In the genomic region with DNA sequence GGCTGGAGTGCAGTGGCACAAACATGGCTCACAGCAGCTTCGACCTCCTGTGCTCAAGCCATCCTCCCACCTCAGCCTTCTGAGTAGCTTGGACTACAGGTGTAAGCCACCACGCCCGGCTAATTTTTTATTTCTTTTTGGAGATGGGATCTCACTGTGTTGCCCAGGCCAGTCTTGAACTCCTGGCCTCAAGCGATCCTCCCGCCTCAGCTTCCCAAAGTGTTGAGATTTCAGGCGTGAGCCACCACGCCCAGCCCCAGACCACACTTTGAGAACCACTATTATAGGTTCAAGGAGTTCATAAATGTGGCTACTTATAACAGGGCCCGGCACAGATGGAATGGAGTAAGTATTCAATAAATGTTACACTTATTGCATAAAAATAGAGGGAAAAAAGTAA, we compare ENCODE assay signal across 2 cellular contexts.
TF ChIP-seq lines count a peak whose summit lies in the region.

No MANE protein-coding gene starts in this region.

TF ChIP-seq in IMR-90, 13 proteins besides CTCF, POLR2A, EP300 and RAD21:
- TF ChIP-seq FOS (IDR thresholded peaks at IDR 0.05; ENCODE audit: low read depth, low read length) (no peak), NFE2L2 (IDR thresholded peaks at IDR 0.05; ENCODE audit: low read depth, low read length) (no peak), CEBPB (IDR thresholded peaks at IDR 0.05; ENCODE audit: low read depth, low read length) (no peak), RFX5 (IDR thresholded peaks at IDR 0.05; ENCODE audit: low read depth, low read length) (no peak), SMC3 (IDR thresholded peaks at IDR 0.05; ENCODE audit: low read depth, low read length) (no peak), MAFK (IDR thresholded peaks at IDR 0.05; ENCODE audit: low read depth, low read length) (no peak), BHLHE40 (IDR thresholded peaks at IDR 0.05; ENCODE audit: low read depth, low read length) (no peak), MAZ (IDR thresholded peaks at IDR 0.05; ENCODE audit: borderline replicate concordance, low read depth, low read length) (no peak), CHD1 (IDR thresholded peaks at IDR 0.05; ENCODE audit: low read depth, low read length) (no peak), RCOR1 (IDR thresholded peaks at IDR 0.05; ENCODE audit: insufficient replicate concordance, low read length) (no peak), MXI1 (IDR thresholded peaks at IDR 0.05; ENCODE audit: borderline replicate concordance, low read depth, low read length) (no peak)
- TF ChIP-seq, protein P1, sequence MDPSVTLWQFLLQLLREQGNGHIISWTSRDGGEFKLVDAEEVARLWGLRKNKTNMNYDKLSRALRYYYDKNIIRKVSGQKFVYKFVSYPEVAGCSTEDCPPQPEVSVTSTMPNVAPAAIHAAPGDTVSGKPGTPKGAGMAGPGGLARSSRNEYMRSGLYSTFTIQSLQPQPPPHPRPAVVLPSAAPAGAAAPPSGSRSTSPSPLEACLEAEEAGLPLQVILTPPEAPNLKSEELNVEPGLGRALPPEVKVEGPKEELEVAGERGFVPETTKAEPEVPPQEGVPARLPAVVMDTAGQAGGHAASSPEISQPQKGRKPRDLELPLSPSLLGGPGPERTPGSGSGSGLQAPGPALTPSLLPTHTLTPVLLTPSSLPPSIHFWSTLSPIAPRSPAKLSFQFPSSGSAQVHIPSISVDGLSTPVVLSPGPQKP (IDR thresholded peaks at IDR 0.05; ENCODE audit: borderline replicate concordance, low read depth, low read length) = no peak
- TF ChIP-seq, protein P2, sequence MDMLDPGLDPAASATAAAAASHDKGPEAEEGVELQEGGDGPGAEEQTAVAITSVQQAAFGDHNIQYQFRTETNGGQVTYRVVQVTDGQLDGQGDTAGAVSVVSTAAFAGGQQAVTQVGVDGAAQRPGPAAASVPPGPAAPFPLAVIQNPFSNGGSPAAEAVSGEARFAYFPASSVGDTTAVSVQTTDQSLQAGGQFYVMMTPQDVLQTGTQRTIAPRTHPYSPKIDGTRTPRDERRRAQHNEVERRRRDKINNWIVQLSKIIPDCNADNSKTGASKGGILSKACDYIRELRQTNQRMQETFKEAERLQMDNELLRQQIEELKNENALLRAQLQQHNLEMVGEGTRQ (IDR thresholded peaks at IDR 0.05; ENCODE audit: low read depth, low read length) = no peak

TF ChIP-seq in K562, 482 proteins besides CTCF, POLR2A, EP300 and RAD21:
- no peak for TF ChIP-seq LARP7 (IDR thresholded peaks at IDR 0.05)
- TF ChIP-seq PCBP1 (IDR thresholded peaks at IDR 0.05; ENCODE audit: low read depth, low read length, poor library complexity, severe bottlenecking) = no peak
- peak; percentile 82 for TF ChIP-seq ZNF121 (CRISPR knock-in tag; conservative IDR thresholded peaks at IDR 0.05)
